Comparison of ENCODE assay signal across 16 cellular contexts in genomic region chr7:91656486-91657237, GRCh38.
A peak's percentile ranks its signal among the peaks of the same experiment; 100 is the strongest.
DNase-seq lines count a peak whose midpoint lies in the region; ATAC-seq and TF ChIP-seq lines count a peak whose summit lies in the region.
"Had no signal": no experiment of that assay in that cellular context is flagged by ENCODE, and none has a peak within 500 bp of the region (broad histone marks: within the 10 kb centered on the region; RNA-seq: fewer than 3 reads in every experiment).

No MANE protein-coding gene starts in this region.

- H3K4me1 ChIP-seq in lung (ENCODE audit: control insufficient read depth in 2 of 2, insufficient read depth in 2 of 2, low read length in 2 of 2) (no peaks in the 10 kb centered on the region), SJCRH30 (no peaks in the 10 kb centered on the region)
- H3K4me1 ChIP-seq: transverse colon had no signal

- H3K36me3 ChIP-seq in lung (ENCODE audit: control insufficient read depth in 2 of 2, insufficient read depth in 2 of 2, low read length in 2 of 2): no peaks in the 10 kb centered on the region
- no peaks in the 10 kb centered on the region for H3K36me3 ChIP-seq in SJCRH30
- H3K36me3 ChIP-seq: transverse colon had no signal

- peak overlapping the region; percentile 77 for H3K27ac Mint-ChIP-seq in type B pancreatic cell
- H3K27ac Mint-ChIP-seq: activated CD8-positive, alpha-beta T cell treated with anti-CD3 and anti-CD28 coated beads for 36 hours; CD4-positive, alpha-beta memory T cell had no signal

- H3K4me3 ChIP-seq in HFF-Myc (replicated peaks; ENCODE audit: low read depth, low read length) (no peak overlapping the region), astrocyte of the spinal cord (ENCODE audit: low read depth, low read length) (no peak overlapping the region), lung (no peak overlapping the region), SJCRH30 (no peak overlapping the region)
- H3K4me3 ChIP-seq: transverse colon had no signal

- 77 to 84% methylated on average over 9 of the region's 9 CpGs for WGBS in lung, 2 donors

- no peaks in the 10 kb centered on the region for H3K9me3 Mint-ChIP-seq in type B pancreatic cell
- H3K9me3 Mint-ChIP-seq: activated CD8-positive, alpha-beta T cell treated with anti-CD3 and anti-CD28 coated beads for 36 hours had no signal

- peak overlapping the region; percentile 4 for H3K4me3 Mint-ChIP-seq in type B pancreatic cell
- H3K4me3 Mint-ChIP-seq: activated CD8-positive, alpha-beta T cell treated with anti-CD3 and anti-CD28 coated beads for 36 hours; CD4-positive, alpha-beta memory T cell had no signal

- H3K27me3 ChIP-seq in lung (ENCODE audit: control insufficient read depth, insufficient read depth) (no peaks in the 10 kb centered on the region), SJCRH30 (no peaks in the 10 kb centered on the region)
- H3K27me3 ChIP-seq: transverse colon had no signal

- in situ Hi-C loops in astrocyte of the spinal cord (cut with HindIII; ENCODE audit: low sequenced_read_pairs): no loop called here

- DNase-seq in HFF-Myc (ENCODE audit: extremely low read depth, low read depth): peak; percentile 35
- peak; percentile 25 for DNase-seq in astrocyte of the spinal cord (ENCODE audit: low read depth, low spot score)
- no peak for DNase-seq in lung (ENCODE audit: low spot score)
- no peak for DNase-seq in type B pancreatic cell (ENCODE audit: extremely low spot score, unreplicated experiment)
- no peak for DNase-seq in SJCRH30
- no peak for DNase-seq in activated CD8-positive, alpha-beta memory T cell treated with anti-CD3 and anti-CD28 coated beads, Interleukin-2, amount 50 U/mL, for 48 hours
- DNase-seq in activated naive CD4-positive, alpha-beta T cell (lab: John Stamatoyannopoulos, UW): no peak
- DNase-seq: activated CD8-positive, alpha-beta T cell treated with anti-CD3 and anti-CD28 coated beads for 36 hours; anterior cingulate cortex; CD4-positive, alpha-beta memory T cell; MV-4-11; NCI-H2171; stimulated activated CD4-positive, alpha-beta T cell treated with anti-CD3 and anti-CD28 coated beads, Interleukin-1b, Interleukin-23, amount 100 ng/mL, for 48 hours; stimulated activated CD8-positive, alpha-beta memory T cell treated with anti-CD3 and anti-CD28 coated beads, Interleukin-4, amount 100 ng/mL, for 48 hours; transverse colon had no signal

- peaks cover 5% of the 10 kb centered on the region for H3K27me3 Mint-ChIP-seq in type B pancreatic cell
- H3K27me3 Mint-ChIP-seq: activated CD8-positive, alpha-beta T cell treated with anti-CD3 and anti-CD28 coated beads for 36 hours; CD4-positive, alpha-beta memory T cell had no signal

- peaks cover 22% of the 10 kb centered on the region for H3K4me1 Mint-ChIP-seq in type B pancreatic cell (ENCODE audit: unreplicated experiment)
- H3K4me1 Mint-ChIP-seq: CD4-positive, alpha-beta memory T cell had no signal

- H3K27ac ChIP-seq in lung (ENCODE audit: low read depth in 1 of 2, low read length in 1 of 2) (no peak overlapping the region), SJCRH30 (no peak overlapping the region)
- H3K27ac ChIP-seq: transverse colon had no signal

- ATAC-seq in lung (ENCODE audit: insufficient read depth, low FRiP score): peak; percentile 19
- ATAC-seq: activated CD8-positive, alpha-beta T cell treated with anti-CD3 and anti-CD28 coated beads for 36 hours; HepG2 had no signal

- no peaks in the 10 kb centered on the region for H3K36me3 Mint-ChIP-seq in type B pancreatic cell
- H3K36me3 Mint-ChIP-seq: CD4-positive, alpha-beta memory T cell had no signal

- H3K9me3 ChIP-seq in lung (ENCODE audit: control insufficient read depth in 2 of 2, insufficient read depth in 1 of 2, low read length in 1 of 2) (no peaks in the 10 kb centered on the region), SJCRH30 (replicated peaks) (no peaks in the 10 kb centered on the region)
- H3K9me3 ChIP-seq: transverse colon had no signal

- TF ChIP-seq CTCF in HFF-Myc (IDR thresholded peaks at IDR 0.05; ENCODE audit: low read depth, low read length, missing control alignments) (no peak), astrocyte of the spinal cord (IDR thresholded peaks at IDR 0.05; ENCODE audit: low read depth, low read length) (no peak), lung (IDR thresholded peaks at IDR 0.05; ENCODE audit: control extremely low read depth, extremely low read depth) (no peak), type B pancreatic cell (conservative IDR thresholded peaks at IDR 0.05) (no peak)

Comparison
In these comparisons a context has a peak if more than half of its experiments do, and no peak if none do; other contexts are left out.
1. DNase-seq: peak in HFF-Myc (single experiment) and astrocyte of the spinal cord (single experiment); none in lung (single experiment), type B pancreatic cell (single experiment), SJCRH30 (0 of 2), activated CD8-positive, alpha-beta memory T cell treated with anti-CD3 and anti-CD28 coated beads, Interleukin-2, amount 50 U/mL, for 48 hours (single experiment) and activated naive CD4-positive, alpha-beta T cell (0 of 4).